ENCODE assay signal across 12 cellular contexts in the genomic region with DNA sequence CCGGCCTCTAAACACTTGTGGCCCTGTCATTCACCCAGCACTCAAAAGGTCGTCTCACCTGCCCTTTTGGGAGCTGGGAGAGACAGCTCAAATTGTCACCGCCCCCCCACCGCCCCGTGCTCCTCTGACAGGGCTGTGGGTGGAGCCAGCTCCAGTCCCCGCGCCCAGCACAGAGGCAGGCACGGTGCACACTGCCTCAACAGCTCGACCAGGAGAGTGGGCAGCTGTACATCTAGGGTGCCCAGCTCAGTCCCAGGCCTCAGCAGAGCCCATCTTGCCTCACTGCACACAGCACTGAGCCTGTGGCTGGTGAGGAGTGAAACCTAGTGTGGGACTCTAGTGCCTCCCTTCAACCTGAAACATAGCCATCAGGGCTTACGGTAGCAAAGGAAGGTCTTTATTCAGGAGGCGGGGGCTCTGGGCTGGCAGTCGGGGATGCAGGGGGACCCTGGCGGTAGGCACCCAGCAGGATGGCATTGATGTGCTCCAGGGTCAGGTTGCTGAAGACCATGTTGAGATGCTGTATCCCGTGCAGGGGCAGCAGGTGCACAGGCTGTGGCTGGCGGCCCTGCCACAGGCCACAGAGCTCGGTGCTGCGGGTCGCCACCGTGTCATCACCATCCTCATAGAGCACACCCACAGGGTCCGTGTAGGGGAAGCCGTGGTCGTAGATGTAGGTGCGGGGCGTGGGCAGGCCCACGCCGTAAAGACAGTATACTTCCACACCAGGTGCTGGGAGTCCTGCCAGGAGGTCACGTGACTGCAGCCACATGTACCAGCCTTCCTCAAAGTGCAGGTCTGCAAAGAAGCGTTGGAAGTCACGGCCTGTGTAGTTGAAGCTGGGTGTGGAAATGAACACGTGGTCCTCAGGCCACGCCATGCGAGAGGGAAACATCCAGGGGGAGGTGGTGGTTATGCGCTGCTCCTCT. TPM values are rescaled to one million over a fixed set of nuclear protein-coding genes. Genes with fewer than 3 reads are reported as not detected.
DNase-seq lines count a peak whose midpoint lies in the region; TF ChIP-seq lines count a peak whose summit lies in the region.
"Had no signal": no experiment of that assay in that cellular context is flagged by ENCODE, and none has a peak within 500 bp of the region (broad histone marks: within the 10 kb centered on the region; RNA-seq: fewer than 3 reads in every experiment).

No MANE protein-coding gene starts in this region.

- H3K27me3 ChIP-seq in colonic mucosa (no peaks in the 10 kb centered on the region), breast epithelium (no peaks in the 10 kb centered on the region)

- peak overlapping the region; percentile 43 for H3K4me3 Mint-ChIP-seq in activated CD4-positive, alpha-beta T cell treated with anti-CD3 and anti-CD28 coated beads, Interleukin-2, amount 10 ng/mL, durations not matched to agents 24 days and 14 days

- peaks cover 35% of the 10 kb centered on the region for H3K4me1 Mint-ChIP-seq in activated CD4-positive, alpha-beta T cell treated with anti-CD3 and anti-CD28 coated beads, Interleukin-2, amount 10 ng/mL, durations not matched to agents 24 days and 14 days

- no peaks in the 10 kb centered on the region for H3K9me3 Mint-ChIP-seq in activated CD4-positive, alpha-beta T cell treated with anti-CD3 and anti-CD28 coated beads, Interleukin-2, amount 10 ng/mL, durations not matched to agents 24 days and 14 days

- peaks cover 31% of the 10 kb centered on the region for H3K36me3 Mint-ChIP-seq in activated CD4-positive, alpha-beta T cell treated with anti-CD3 and anti-CD28 coated beads, Interleukin-2, amount 10 ng/mL, durations not matched to agents 24 days and 14 days (ENCODE audit: low read depth)

- TF ChIP-seq CTCF in colonic mucosa (IDR thresholded peaks at IDR 0.05) = no peak
- no peak for TF ChIP-seq CTCF in breast epithelium (IDR thresholded peaks at IDR 0.05)
- no peak for TF ChIP-seq CTCF in GM20000 (IDR thresholded peaks at IDR 0.05; ENCODE audit: extremely low read depth, missing control alignments)

- H3K4me1 ChIP-seq in colonic mucosa (peaks cover 9% of the 10 kb centered on the region), breast epithelium (peaks cover 12 to 13% of the 10 kb centered on the region in 2 donors)

- TF ChIP-seq POLR2A in GM18951 (IDR thresholded peaks at IDR 0.05; ENCODE audit: extremely low read depth, insufficient read depth, insufficient read length) (peak; percentile 6), breast epithelium (IDR thresholded peaks at IDR 0.05) (no peak)

- no peaks in the 10 kb centered on the region for H3K9me3 ChIP-seq in colonic mucosa
- H3K9me3 ChIP-seq in breast epithelium = no peaks in the 10 kb centered on the region

- no peaks in the 10 kb centered on the region for H3K27me3 Mint-ChIP-seq in activated CD4-positive, alpha-beta T cell treated with anti-CD3 and anti-CD28 coated beads, Interleukin-2, amount 10 ng/mL, durations not matched to agents 24 days and 14 days

- H3K36me3 ChIP-seq in colonic mucosa (no peaks in the 10 kb centered on the region), breast epithelium (no peaks in the 10 kb centered on the region)

- DNase-seq in activated CD4-positive, alpha-beta T cell treated with anti-CD3 and anti-CD28 coated beads, Interleukin-2, amount 10 ng/mL, durations not matched to agents 24 days and 14 days = no peak
- peak; percentile 72 for DNase-seq in colonic mucosa
- peak; percentile 48 for DNase-seq in stimulated activated CD4-positive, alpha-beta T cell treated with anti-CD3 and anti-CD28 coated beads, Interleukin-4, amount 100 ng/mL, for 24 hours
- no peak for DNase-seq in breast epithelium (ENCODE audit: low spot score in 2 of 2)
- no peak for DNase-seq in NCI-H187 (lab: John Stamatoyannopoulos, UW)
- DNase-seq in kidney tubule cell (ENCODE audit: low spot score) = no peak
- no peak for DNase-seq in GM20000 (ENCODE audit: low spot score)
- DNase-seq: EL, mesendoderm had no signal

- intact Hi-C loops in activated CD4-positive, alpha-beta T cell treated with anti-CD3 and anti-CD28 coated beads, Interleukin-2, amount 10 ng/mL, durations not matched to agents 24 days and 14 days (cut with micrococcal nuclease) = loop anchor here (5.0 to 10.0 kb wide), 7 partner anchors 67 to 457 kb away; partner anchors contain the start of genes ACD, AGRP, ATP6V0D1 and C16orf86
- intact Hi-C loops in colonic mucosa (cut with DNase I) (no loop called here), breast epithelium (cut with DNase I; ENCODE audit: low total_unique reads) (no loop called here)

- no peak overlapping the region for H3K4me3 ChIP-seq in colonic mucosa
- H3K4me3 ChIP-seq in breast epithelium = no peak overlapping the region

- in situ Hi-C loops in GM18951 (cut with MboI; ENCODE audit: low sequenced_read_pairs, unreplicated experiment) = no loop called here

- H3K9ac ChIP-seq in colonic mucosa (ENCODE audit: low read depth in 2 of 2, low read length in 2 of 2) = no peak overlapping the region

- peak overlapping the region; percentile 71 for H3K27ac Mint-ChIP-seq in activated CD4-positive, alpha-beta T cell treated with anti-CD3 and anti-CD28 coated beads, Interleukin-2, amount 10 ng/mL, durations not matched to agents 24 days and 14 days

- H3K27ac ChIP-seq in colonic mucosa = no peak overlapping the region
- H3K27ac ChIP-seq in breast epithelium = peak overlapping the region in 1 of 2 donors; percentile 65

RNA-seq across cellular contexts. Expression of gene PSMB10, which starts 3.1 kb away (rescaled TPM):
- total RNA-seq in activated CD4-positive, alpha-beta T cell treated with anti-CD3 and anti-CD28 coated beads, Interleukin-2, amount 10 ng/mL, durations not matched to agents 24 days and 14 days = 211 and 214 TPM in 2 replicates
- total RNA-seq in colonic mucosa (100 to 1,000 TPM; 120 to 124 TPM), breast epithelium (10 to 100 TPM; 32.1 to 46.2 (median 34.1) TPM)

RNA-seq across cellular contexts. Expression of gene LCAT, which starts 4.1 kb away (rescaled TPM):
- 16.5 and 18.2 TPM in 2 replicates for total RNA-seq in activated CD4-positive, alpha-beta T cell treated with anti-CD3 and anti-CD28 coated beads, Interleukin-2, amount 10 ng/mL, durations not matched to agents 24 days and 14 days
- 1 to 10 TPM; 3.4 to 3.6 TPM for total RNA-seq in colonic mucosa
- 10 to 100 TPM; 11.8 to 18.6 (median 15.4) TPM for total RNA-seq in breast epithelium

RNA-seq across cellular contexts. Expression of gene CTRL, which starts 8.1 kb away (rescaled TPM):
- total RNA-seq in activated CD4-positive, alpha-beta T cell treated with anti-CD3 and anti-CD28 coated beads, Interleukin-2, amount 10 ng/mL, durations not matched to agents 24 days and 14 days = 6.0 and 6.5 TPM in 2 replicates
- total RNA-seq in colonic mucosa = 1 to 10 TPM in 1 of 2 donors, under 1 TPM in 1; 0.64 to 2.2 TPM
- total RNA-seq in breast epithelium = 1 to 10 TPM; 1.0 to 2.6 (median 1.8) TPM

RNA-seq across cellular contexts. Expression of gene SLC12A4, which starts 28.7 kb away (rescaled TPM):
- 40.6 and 44.7 TPM in 2 replicates for total RNA-seq in activated CD4-positive, alpha-beta T cell treated with anti-CD3 and anti-CD28 coated beads, Interleukin-2, amount 10 ng/mL, durations not matched to agents 24 days and 14 days
- total RNA-seq in colonic mucosa (10 to 100 TPM in 1 of 2 donors, 1 to 10 TPM in 1; 8.7 to 17.0 TPM), breast epithelium (10 to 100 TPM; 32.1 to 64.9 (median 53.6) TPM)

RNA-seq across cellular contexts. Expression of gene DPEP3, which starts 40.5 kb away (rescaled TPM):
- total RNA-seq in activated CD4-positive, alpha-beta T cell treated with anti-CD3 and anti-CD28 coated beads, Interleukin-2, amount 10 ng/mL, durations not matched to agents 24 days and 14 days = not detected in 2 replicates
- not detected for total RNA-seq in colonic mucosa
- total RNA-seq in breast epithelium = under 1 TPM in 1 of 3 donors, not detected in 2; 0.29 TPM
- total RNA-seq: aorta, SK-MEL-5 had no signal

Comparison
In these comparisons a context has a peak if more than half of its experiments do, and no peak if none do; other contexts are left out.
1. DNase-seq: peak in colonic mucosa (single experiment) and stimulated activated CD4-positive, alpha-beta T cell treated with anti-CD3 and anti-CD28 coated beads, Interleukin-4, amount 100 ng/mL, for 24 hours (single experiment); none in activated CD4-positive, alpha-beta T cell treated with anti-CD3 and anti-CD28 coated beads, Interleukin-2, amount 10 ng/mL, durations not matched to agents 24 days and 14 days (single experiment), breast epithelium (0 of 2), NCI-H187 (0 of 2), kidney tubule cell (single experiment) and GM20000 (single experiment).